In the genomic region with DNA sequence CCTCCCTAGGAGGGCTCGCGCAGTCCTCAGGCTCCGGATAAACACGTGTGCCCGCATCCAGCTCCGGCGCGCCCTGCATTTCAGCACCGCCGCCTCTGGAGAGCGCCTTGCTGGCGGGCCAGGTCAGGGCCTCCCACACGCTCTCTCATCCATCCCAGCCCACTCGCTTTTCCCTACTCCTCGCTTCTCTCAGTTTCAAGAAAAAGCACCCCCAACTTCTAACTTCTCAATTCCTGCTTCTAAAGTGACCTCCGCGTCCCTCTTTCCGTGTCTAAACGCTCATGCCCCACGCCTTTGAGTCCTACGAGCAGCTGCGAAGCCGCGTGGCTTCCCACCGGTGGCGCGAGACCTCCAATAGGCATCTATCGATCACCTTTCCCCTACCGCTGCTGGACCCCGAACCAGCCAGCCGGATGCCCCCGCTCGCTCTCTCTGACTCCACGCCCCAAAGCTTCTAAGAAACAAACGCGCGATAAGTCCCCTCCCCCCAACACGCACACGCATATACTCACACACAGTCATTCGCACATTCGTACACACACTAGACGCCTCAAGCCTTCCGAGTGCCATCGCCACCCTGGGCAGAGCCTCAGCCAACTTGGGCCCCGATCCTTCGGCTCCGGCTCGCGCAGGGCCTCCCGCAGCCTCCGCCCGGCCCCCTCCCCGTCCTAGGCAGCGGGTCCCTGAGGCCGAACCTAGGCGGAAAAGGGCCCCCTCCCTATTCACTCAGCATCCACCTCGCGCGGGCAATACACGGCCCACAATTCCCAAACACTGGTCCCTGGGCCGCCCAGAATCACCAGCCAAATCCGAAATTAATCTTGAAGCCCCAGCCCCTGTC, we compare ENCODE assay signal across 8 cellular contexts. TPM values are rescaled to one million over a fixed set of nuclear protein-coding genes. Genes with fewer than 3 reads are reported as not detected.
DNase-seq lines count a peak whose midpoint lies in the region; ATAC-seq and TF ChIP-seq lines count a peak whose summit lies in the region.

No MANE protein-coding gene starts in this region.

- no peak overlapping the region for H3K27ac Mint-ChIP-seq in mesothelial cell of epicardium
- no peak overlapping the region for H3K27ac Mint-ChIP-seq in stimulated activated naive B cell treated with anti-CD40 and anti-IgM and Interleukin-4, amounts not matched to agents 10 μg/mL and 1 μg/mL and 100 μg/mL, for 72 hours

- TF ChIP-seq CTCF in mesothelial cell of epicardium (IDR thresholded peaks at IDR 0.05; ENCODE audit: unreplicated experiment) = no peak

- DNase-seq in COR-L47 (lab: John Stamatoyannopoulos, UW) (peak; percentile 61), NCI-H146 treated with DMSO at 0.1 percent for 48 hours (lab: John Stamatoyannopoulos, UW; ENCODE audit: unreplicated experiment) (peak; percentile 26), erythroblast (lab: John Stamatoyannopoulos, UW) (peak; percentile 43 to 47), mesothelial cell of epicardium (ENCODE audit: low spot score in 2 of 2, unreplicated experiment in 2 of 2) (peak; percentile 71 to 86), SHP77 (lab: John Stamatoyannopoulos, UW) (no peak)
- DNase-seq in activated CD8-positive, alpha-beta memory T cell treated with anti-CD3 and anti-CD28 coated beads, Interleukin-2, amount 50 U/mL, for 4 hours = peak; percentile 25
- DNase-seq in stimulated activated naive B cell treated with anti-CD40 and anti-IgM and Interleukin-4, amounts not matched to agents 10 μg/mL and 1 μg/mL and 100 μg/mL, for 72 hours = no peak

- no peaks in the 10 kb centered on the region for H3K9me3 Mint-ChIP-seq in mesothelial cell of epicardium
- H3K9me3 Mint-ChIP-seq in stimulated activated naive B cell treated with anti-CD40 and anti-IgM and Interleukin-4, amounts not matched to agents 10 μg/mL and 1 μg/mL and 100 μg/mL, for 72 hours = no peaks in the 10 kb centered on the region

- TF ChIP-seq POLR2A in erythroblast (IDR thresholded peaks at IDR 0.05; ENCODE audit: low read length) = no peak

- H3K36me3 Mint-ChIP-seq in mesothelial cell of epicardium = no peaks in the 10 kb centered on the region
- H3K36me3 Mint-ChIP-seq in stimulated activated naive B cell treated with anti-CD40 and anti-IgM and Interleukin-4, amounts not matched to agents 10 μg/mL and 1 μg/mL and 100 μg/mL, for 72 hours = no peaks in the 10 kb centered on the region

- peaks cover 49% of the 10 kb centered on the region for H3K27me3 Mint-ChIP-seq in mesothelial cell of epicardium (ENCODE audit: low read depth)
- H3K27me3 Mint-ChIP-seq in stimulated activated naive B cell treated with anti-CD40 and anti-IgM and Interleukin-4, amounts not matched to agents 10 μg/mL and 1 μg/mL and 100 μg/mL, for 72 hours = peaks cover 48 to 60% of the 10 kb centered on the region in 2 donors

- peak overlapping the region; percentile 82 for H3K4me3 Mint-ChIP-seq in mesothelial cell of epicardium
- H3K4me3 Mint-ChIP-seq in stimulated activated naive B cell treated with anti-CD40 and anti-IgM and Interleukin-4, amounts not matched to agents 10 μg/mL and 1 μg/mL and 100 μg/mL, for 72 hours = peak overlapping the region; percentile 68 to 79

- ATAC-seq in stimulated activated naive B cell treated with anti-CD40 and anti-IgM and Interleukin-4, amounts not matched to agents 10 μg/mL and 1 μg/mL and 100 μg/mL, for 72 hours (replicated peaks) = peak; percentile 60 to 69
- no peak for ATAC-seq in GM19328 (IDR thresholded peaks at IDR 0.05; ENCODE audit: unreplicated experiment)

- peaks cover 22% of the 10 kb centered on the region for H3K4me1 Mint-ChIP-seq in mesothelial cell of epicardium
- peaks cover 24 to 29% of the 10 kb centered on the region in 2 donors for H3K4me1 Mint-ChIP-seq in stimulated activated naive B cell treated with anti-CD40 and anti-IgM and Interleukin-4, amounts not matched to agents 10 μg/mL and 1 μg/mL and 100 μg/mL, for 72 hours

RNA-seq across cellular contexts. Expression of a gene that starts 1.1 kb away (rescaled TPM):
- 0.45 to 1.2 TPM (median 0.69 TPM) in 3 replicates for total RNA-seq in mesothelial cell of epicardium

RNA-seq across cellular contexts. Expression of a gene that starts 55.2 kb away (rescaled TPM):
- 58.7 to 65.2 TPM (median 60.6 TPM) in 3 replicates for total RNA-seq in mesothelial cell of epicardium

Comparison
In these comparisons a context has a peak if more than half of its experiments do, and no peak if none do; other contexts are left out.
1. DNase-seq: peak in COR-L47 (single experiment), NCI-H146 treated with DMSO at 0.1 percent for 48 hours (single experiment), activated CD8-positive, alpha-beta memory T cell treated with anti-CD3 and anti-CD28 coated beads, Interleukin-2, amount 50 U/mL, for 4 hours (single experiment), erythroblast (2 of 2) and mesothelial cell of epicardium (2 of 2); none in stimulated activated naive B cell treated with anti-CD40 and anti-IgM and Interleukin-4, amounts not matched to agents 10 μg/mL and 1 μg/mL and 100 μg/mL, for 72 hours (single experiment) and SHP77 (0 of 2).